8 cellular contexts compared by ENCODE assay signal in the genomic region with DNA sequence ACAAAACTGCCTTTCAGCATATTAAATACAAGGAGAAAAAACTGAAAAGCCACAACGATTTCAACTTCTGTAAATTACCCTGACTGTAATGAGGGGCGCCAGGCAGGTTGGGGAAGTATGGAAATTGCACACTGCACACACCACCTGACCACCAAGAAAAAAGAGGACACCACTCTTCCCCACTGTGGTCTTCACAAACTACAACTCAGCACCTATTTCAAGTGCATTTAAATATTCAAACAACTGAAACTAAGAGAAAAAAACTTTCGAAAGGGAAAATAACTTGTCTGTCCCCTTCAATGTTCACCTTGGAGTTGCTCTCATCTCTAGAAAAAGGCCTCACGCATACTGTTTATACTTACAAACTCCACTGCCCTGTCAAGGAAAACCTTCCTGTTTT. TPM values are rescaled to one million over a fixed set of nuclear protein-coding genes. Genes with fewer than 3 reads are reported as not detected.
DNase-seq lines count a peak whose midpoint lies in the region; ATAC-seq and TF ChIP-seq lines count a peak whose summit lies in the region.

No MANE protein-coding gene starts in this region.

- H3K9me3 ChIP-seq in left ventricle myocardium inferior (replicated peaks) (no peaks in the 10 kb centered on the region), NT2/D1 (ENCODE audit: insufficient read depth, low read length) (no peaks in the 10 kb centered on the region), neuronal stem cell (replicated peaks in 1 of 2; ENCODE audit: control insufficient read depth in 2 of 2, insufficient read depth in 1 of 2, low read depth in 1 of 2, low read length in 2 of 2) (peaks cover 0 to 2% of the 10 kb centered on the region in 2 donors)
- H3K9me3 ChIP-seq in effector memory CD4-positive, alpha-beta T cell (ENCODE audit: control insufficient read depth, low read length): no peaks in the 10 kb centered on the region

- H3K18ac ChIP-seq in neuronal stem cell (ENCODE audit: low read length): no peak overlapping the region

- no peak overlapping the region for H2AFZ ChIP-seq in neuronal stem cell (ENCODE audit: low read length)

- intact Hi-C loops in left ventricle myocardium inferior (cut with micrococcal nuclease) (no loop called here), Right ventricle myocardium inferior (cut with DNase I) (loop anchor here (2.0 to 10.0 kb wide), 2 partner anchors 59 to 125 kb away; partner anchors contain the start of genes GTPBP4 and WDR37)

- DNase-seq in left ventricle myocardium inferior (no peak), Right ventricle myocardium inferior (ENCODE audit: missing footprints) (no peak), NT2/D1 (ENCODE audit: low read depth, low spot score) (no peak), neuronal stem cell (ENCODE audit: low spot score) (no peak), SW480 (ENCODE audit: low spot score) (no peak), amniotic stem cell (lab: John Stamatoyannopoulos, UW) (no peak), NCI-H345 treated with DMSO at 0.1 percent for 48 hours (lab: John Stamatoyannopoulos, UW; ENCODE audit: unreplicated experiment) (no peak)
- DNase-seq in effector memory CD4-positive, alpha-beta T cell: no peak

- H3K79me1 ChIP-seq in neuronal stem cell (ENCODE audit: low read depth, low read length): peaks cover 4% of the 10 kb centered on the region

- H2BK12ac ChIP-seq in neuronal stem cell (ENCODE audit: low read length): no peak overlapping the region

- H2AK5ac ChIP-seq in neuronal stem cell (ENCODE audit: low read depth, low read length): no peak overlapping the region

- no peak for ATAC-seq in Right ventricle myocardium inferior

- peaks cover 4% of the 10 kb centered on the region for H3K36me3 ChIP-seq in left ventricle myocardium inferior
- H3K36me3 ChIP-seq in NT2/D1 (ENCODE audit: insufficient read depth, insufficient read length, low read length): peaks cover 18% of the 10 kb centered on the region
- no peaks in the 10 kb centered on the region for H3K36me3 ChIP-seq in effector memory CD4-positive, alpha-beta T cell (ENCODE audit: control insufficient read depth, insufficient read depth, low read length)
- peaks cover 0 to 28% of the 10 kb centered on the region in 2 donors for H3K36me3 ChIP-seq in neuronal stem cell (replicated peaks in 1 of 2; ENCODE audit: control insufficient read depth in 2 of 2, insufficient read depth in 2 of 2, low read length in 2 of 2)

- H3K9ac ChIP-seq in NT2/D1 (ENCODE audit: insufficient read length, low read depth) (peak overlapping the region; percentile 88), neuronal stem cell (ENCODE audit: low read depth, low read length, poor library complexity) (no peak overlapping the region)

- no peak overlapping the region for H3K23ac ChIP-seq in neuronal stem cell (ENCODE audit: low read depth, low read length, poor library complexity)

- no peak overlapping the region for H4K8ac ChIP-seq in neuronal stem cell (ENCODE audit: low read depth, low read length)

- no peak overlapping the region for H4K91ac ChIP-seq in neuronal stem cell (ENCODE audit: low read depth, low read length, poor library complexity)

- no peak overlapping the region for H2BK15ac ChIP-seq in neuronal stem cell (ENCODE audit: low read length)

- no peak overlapping the region for H3K14ac ChIP-seq in neuronal stem cell (ENCODE audit: low read length)

- no peak overlapping the region for H3K4ac ChIP-seq in neuronal stem cell (ENCODE audit: low read length)

- H3K27ac ChIP-seq in left ventricle myocardium inferior (replicated peaks) (peak overlapping the region; percentile 97), neuronal stem cell (replicated peaks; ENCODE audit: low read length) (no peak overlapping the region)
- peak overlapping the region; percentile 76 for H3K27ac ChIP-seq in effector memory CD4-positive, alpha-beta T cell (ENCODE audit: insufficient read depth, low read length, poor library complexity, severe bottlenecking)

- no peak overlapping the region for H2BK5ac ChIP-seq in neuronal stem cell (ENCODE audit: low read length)

- no peak overlapping the region for H2BK120ac ChIP-seq in neuronal stem cell (ENCODE audit: low read depth, low read length)

- no CpG with 5 or more reads among the region's 4 CpGs for WGBS in neuronal stem cell (ENCODE audit: extremely low coverage in 2 of 2, insufficient read length in 2 of 2, insufficient replicate concordance in 1 of 2), 2 donors

- H3K27me3 ChIP-seq in left ventricle myocardium inferior (ENCODE audit: low read depth) (no peaks in the 10 kb centered on the region), NT2/D1 (ENCODE audit: insufficient read depth, insufficient read length) (no peaks in the 10 kb centered on the region), neuronal stem cell (ENCODE audit: control insufficient read depth in 3 of 3, insufficient read depth in 3 of 3, low read depth in 1 of 3, low read length in 3 of 3) (no peaks in the 10 kb centered on the region)
- no peaks in the 10 kb centered on the region for H3K27me3 ChIP-seq in effector memory CD4-positive, alpha-beta T cell (replicated peaks; ENCODE audit: control insufficient read depth, insufficient read depth, low read length, poor library complexity, severe bottlenecking)

- H3K4me3 ChIP-seq in left ventricle myocardium inferior (peak overlapping the region; percentile 81), NT2/D1 (ENCODE audit: insufficient read length, low read depth) (peak overlapping the region; percentile 82), neuronal stem cell (ENCODE audit: low read length in 2 of 2) (peak overlapping the region; percentile 62 to 94)
- H3K4me3 ChIP-seq in effector memory CD4-positive, alpha-beta T cell (ENCODE audit: insufficient read depth, low read depth, low read length, poor library complexity, severe bottlenecking): peak overlapping the region; percentile 73

- peaks cover 54% of the 10 kb centered on the region for H3K4me1 ChIP-seq in left ventricle myocardium inferior
- H3K4me1 ChIP-seq in NT2/D1 (ENCODE audit: insufficient read depth, insufficient read length): no peaks in the 10 kb centered on the region
- H3K4me1 ChIP-seq in effector memory CD4-positive, alpha-beta T cell (ENCODE audit: control insufficient read depth, insufficient read depth, low read length, poor library complexity, severe bottlenecking): peaks cover 8% of the 10 kb centered on the region
- H3K4me1 ChIP-seq in neuronal stem cell (ENCODE audit: control insufficient read depth in 2 of 2, insufficient read depth in 1 of 2, low read depth in 1 of 2, low read length in 2 of 2): peaks cover 3 to 8% of the 10 kb centered on the region in 2 donors

- peak overlapping the region; percentile 40 for H3K4me2 ChIP-seq in neuronal stem cell (ENCODE audit: insufficient read depth, low read length, poor library complexity, severe bottlenecking)

- no peak for TF ChIP-seq CTCF in left ventricle myocardium inferior (IDR thresholded peaks at IDR 0.05; ENCODE audit: borderline replicate concordance)

RNA-seq across cellular contexts. Expression of gene LARP4B, which starts 1.5 kb away (rescaled TPM):
- total RNA-seq in left ventricle myocardium inferior (64.2 TPM), Right ventricle myocardium inferior (58.9 TPM)
- 17.6 TPM for polyA plus RNA-seq in neuronal stem cell (2013, experiment 1 of 2)
- polyA plus RNA-seq in neuronal stem cell (2013, experiment 2 of 2): 18.1 TPM

RNA-seq across cellular contexts. Expression of gene GTPBP4, which starts 58.3 kb away (rescaled TPM):
- total RNA-seq in left ventricle myocardium inferior (33.8 TPM), Right ventricle myocardium inferior (29.3 TPM)
- polyA plus RNA-seq in neuronal stem cell (2013, experiment 1 of 2): 29.3 TPM
- 27.7 TPM for polyA plus RNA-seq in neuronal stem cell (2013, experiment 2 of 2)
